8 cellular contexts compared by ENCODE assay signal in genomic region chr17:27294689-27295630, GRCh38. TPM values are rescaled to one million over a fixed set of nuclear protein-coding genes. Genes with fewer than 3 reads are reported as not detected.
DNase-seq lines count a peak whose midpoint lies in the region; ATAC-seq and TF ChIP-seq lines count a peak whose summit lies in the region.

No MANE protein-coding gene starts in this region.

- in situ Hi-C loops in Caki2 (cut with HindIII; ENCODE audit: low pct_unique_long_range_greater_than_20kb, low sequenced_read_pairs) = no loop called here

- H3K27me3 ChIP-seq in muscle layer of duodenum (ENCODE audit: low read depth, low read length) (no peaks in the 10 kb centered on the region), tibial nerve (no peaks in the 10 kb centered on the region)

- peak; percentile 85 for DNase-seq in Caki2 (ENCODE audit: low read depth)
- DNase-seq in NCI-H774 (lab: John Stamatoyannopoulos, UW) = peak; percentile 47
- peak; percentile 5 for DNase-seq in activated CD8-positive, alpha-beta memory T cell treated with anti-CD3 and anti-CD28 coated beads, Interleukin-2, amount 50 U/mL, for 24 hours (ENCODE audit: extremely low read depth)
- DNase-seq in tibial nerve (ENCODE audit: low spot score in 2 of 2) = peak; percentile 39 to 81

- TF ChIP-seq EP300 in tibial nerve (IDR thresholded peaks at IDR 0.05) = peak in 1 of 2 donors; percentile 89

- peak overlapping the region; percentile 85 to 96 for H3K4me3 ChIP-seq in muscle layer of duodenum (ENCODE audit: low read depth in 1 of 2, low read length in 2 of 2)
- peak overlapping the region; percentile 67 to 99 (median 88) for H3K4me3 ChIP-seq in tibial nerve

- H3K36me3 ChIP-seq in muscle layer of duodenum (ENCODE audit: control insufficient read depth in 1 of 2, insufficient read depth in 2 of 2, low read length in 2 of 2) (peaks cover 0 to 11% of the 10 kb centered on the region in 2 donors), tibial nerve (no peaks in the 10 kb centered on the region)

- TF ChIP-seq CTCF in tibial nerve (IDR thresholded peaks at IDR 0.05) = no peak

- TF ChIP-seq POLR2A in tibial nerve (IDR thresholded peaks at IDR 0.05) = peak; percentile 71 to 81

- H3K27ac ChIP-seq in muscle layer of duodenum (ENCODE audit: low read length) (peak overlapping the region; percentile 100), tibial nerve (peak overlapping the region; percentile 96 to 100 (median 100))

- peaks cover 5 to 28% of the 10 kb centered on the region in 2 donors for H3K4me1 ChIP-seq in muscle layer of duodenum (ENCODE audit: control insufficient read depth in 1 of 2, insufficient read depth in 2 of 2, low read length in 2 of 2)
- H3K4me1 ChIP-seq in tibial nerve = peaks cover 0 to 47% (median 27%) of the 10 kb centered on the region in 4 donors

- ATAC-seq in GM19395 (IDR thresholded peaks at IDR 0.05; ENCODE audit: unreplicated experiment) (peak; percentile 54), HG03520 (IDR thresholded peaks at IDR 0.05; ENCODE audit: unreplicated experiment) (peak; percentile 48), esophagus mucosa (peak; percentile 86)

- WGBS in tibial nerve, 2 donors = 0% methylated on average over 21 of the region's 21 CpGs

- H3K9me3 ChIP-seq in muscle layer of duodenum (ENCODE audit: control insufficient read depth in 1 of 2, low read length in 2 of 2) (no peaks in the 10 kb centered on the region), tibial nerve (no peaks in the 10 kb centered on the region)

RNA-seq across cellular contexts. Expression of gene WSB1, which starts 1.0 kb away (rescaled TPM):
- 28.0 and 47.5 TPM in 2 replicates for total RNA-seq in Caki2 (2014; rRNA removed; shearing (Covaris generic); ENCODE audit: low replicate concordance)
- total RNA-seq in esophagus mucosa = 79.4 TPM
- 100 to 1,000 TPM; 201 to 225 (median 213) TPM for total RNA-seq in tibial nerve

Comparison
In these comparisons a context has a peak if more than half of its experiments do, and no peak if none do; other contexts are left out.
1. Peak in every context shown above with its lines: DNase-seq, ATAC-seq, H3K4me3 ChIP-seq and H3K27ac ChIP-seq.
2. DNase-seq: peak in every context shown above with its lines; median percentile 85 in Caki2; 60 in tibial nerve; 47 in NCI-H774; 5 in activated CD8-positive, alpha-beta memory T cell treated with anti-CD3 and anti-CD28 coated beads, Interleukin-2, amount 50 U/mL, for 24 hours.